Comparison of ENCODE assay signal across 9 cellular contexts in the genomic region with DNA sequence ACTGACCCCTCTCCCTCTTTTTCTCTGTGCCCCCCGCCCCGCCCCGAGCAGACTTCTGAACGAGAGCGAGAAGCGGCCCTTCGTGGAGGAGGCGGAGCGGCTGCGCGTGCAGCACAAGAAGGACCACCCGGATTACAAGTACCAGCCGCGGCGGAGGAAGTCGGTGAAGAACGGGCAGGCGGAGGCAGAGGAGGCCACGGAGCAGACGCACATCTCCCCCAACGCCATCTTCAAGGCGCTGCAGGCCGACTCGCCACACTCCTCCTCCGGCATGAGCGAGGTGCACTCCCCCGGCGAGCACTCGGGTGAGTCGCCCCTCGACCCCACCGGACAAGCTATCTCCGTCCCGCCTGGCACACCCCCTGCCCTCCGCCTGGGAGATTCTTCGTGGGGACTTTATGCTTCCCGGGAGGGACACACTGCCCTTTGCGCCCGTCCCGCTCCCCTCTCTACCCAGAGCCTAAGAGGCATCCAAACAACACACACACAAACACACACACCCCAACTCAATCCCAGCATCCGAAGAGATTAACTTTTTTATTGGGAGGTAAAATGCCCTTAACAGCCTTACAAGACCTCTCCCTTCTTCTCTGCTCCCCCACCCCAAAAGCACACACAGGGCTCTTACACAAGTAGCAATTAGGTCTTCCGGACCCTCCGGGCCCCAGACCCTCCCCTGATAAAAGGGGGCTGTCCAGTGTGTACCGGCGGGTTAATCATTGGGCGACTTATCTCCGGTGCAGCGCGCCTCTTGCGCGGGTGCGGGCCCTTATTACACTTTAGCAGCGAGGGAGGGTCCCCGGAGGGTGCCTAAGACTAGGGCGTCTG. TPM values are rescaled to one million over a fixed set of nuclear protein-coding genes. Genes with fewer than 3 reads are reported as not detected.
A peak's percentile ranks its signal among the peaks of the same experiment; 100 is the strongest.
DNase-seq lines count a peak whose midpoint lies in the region; ATAC-seq lines count a peak whose summit lies in the region.
"Had no signal": no experiment of that assay in that cellular context is flagged by ENCODE, and none has a peak within 500 bp of the region (broad histone marks: within the 10 kb centered on the region; RNA-seq: fewer than 3 reads in every experiment).

No MANE protein-coding gene starts in this region.

- ATAC-seq in GM18498 (IDR thresholded peaks at IDR 0.05; ENCODE audit: unreplicated experiment), result no peak

- peak overlapping the region; percentile 73 for H3K27ac Mint-ChIP-seq in activated CD4-positive, alpha-beta T cell treated with anti-CD3 and anti-CD28 coated beads, Interleukin-2, amount 10 ng/mL, durations not matched to agents 7 days and 5 days
- H3K27ac Mint-ChIP-seq in activated T-helper 1 cell treated with anti-CD3 and anti-CD28 coated beads, Interleukin-12 subunit alpha, Interleukin-12 subunit beta, Interleukin-2, Interleukin-4 antibody, amounts not matched to agents 30 ng/mL and 10 ng/mL and 1 ng/mL, durations not matched to agents 14 hours and 24 hours and 36 hours, result peak overlapping the region; percentile 50
- H3K27ac Mint-ChIP-seq: CD4-positive, CD25-positive, alpha-beta regulatory T cell had no signal

- peaks cover 4% of the 10 kb centered on the region for H3K36me3 Mint-ChIP-seq in activated CD4-positive, alpha-beta T cell treated with anti-CD3 and anti-CD28 coated beads, Interleukin-2, amount 10 ng/mL, durations not matched to agents 7 days and 5 days (ENCODE audit: low read depth)
- peaks cover 2% of the 10 kb centered on the region for H3K36me3 Mint-ChIP-seq in activated T-helper 1 cell treated with anti-CD3 and anti-CD28 coated beads, Interleukin-12 subunit alpha, Interleukin-12 subunit beta, Interleukin-2, Interleukin-4 antibody, amounts not matched to agents 30 ng/mL and 10 ng/mL and 1 ng/mL, durations not matched to agents 14 hours and 24 hours and 36 hours (ENCODE audit: low read depth)
- H3K36me3 Mint-ChIP-seq: CD4-positive, CD25-positive, alpha-beta regulatory T cell had no signal

- peak overlapping the region; percentile 74 for H3K27ac ChIP-seq in temporal lobe (ENCODE audit: low read depth, low read length)

- POLR2A ChIA-PET in activated CD4-positive, alpha-beta T cell treated with anti-CD3 and anti-CD28 coated beads, Interleukin-2, amount 10 ng/mL, durations not matched to agents 7 days and 5 days (lab: Charles Lee), result no interaction called here

- H3K4me1 Mint-ChIP-seq in activated CD4-positive, alpha-beta T cell treated with anti-CD3 and anti-CD28 coated beads, Interleukin-2, amount 10 ng/mL, durations not matched to agents 7 days and 5 days, result peaks cover 3% of the 10 kb centered on the region
- no peaks in the 10 kb centered on the region for H3K4me1 Mint-ChIP-seq in activated T-helper 1 cell treated with anti-CD3 and anti-CD28 coated beads, Interleukin-12 subunit alpha, Interleukin-12 subunit beta, Interleukin-2, Interleukin-4 antibody, amounts not matched to agents 30 ng/mL and 10 ng/mL and 1 ng/mL, durations not matched to agents 14 hours and 24 hours and 36 hours (ENCODE audit: low read depth)

- H3K27me3 Mint-ChIP-seq in activated CD4-positive, alpha-beta T cell treated with anti-CD3 and anti-CD28 coated beads, Interleukin-2, amount 10 ng/mL, durations not matched to agents 7 days and 5 days, result peaks cover 56% of the 10 kb centered on the region
- H3K27me3 Mint-ChIP-seq in activated T-helper 1 cell treated with anti-CD3 and anti-CD28 coated beads, Interleukin-12 subunit alpha, Interleukin-12 subunit beta, Interleukin-2, Interleukin-4 antibody, amounts not matched to agents 30 ng/mL and 10 ng/mL and 1 ng/mL, durations not matched to agents 14 hours and 24 hours and 36 hours (ENCODE audit: insufficient read depth), result peaks cover 47% of the 10 kb centered on the region

- peak overlapping the region; percentile 2 for H3K4me3 Mint-ChIP-seq in activated CD4-positive, alpha-beta T cell treated with anti-CD3 and anti-CD28 coated beads, Interleukin-2, amount 10 ng/mL, durations not matched to agents 7 days and 5 days
- no peak overlapping the region for H3K4me3 Mint-ChIP-seq in activated T-helper 1 cell treated with anti-CD3 and anti-CD28 coated beads, Interleukin-12 subunit alpha, Interleukin-12 subunit beta, Interleukin-2, Interleukin-4 antibody, amounts not matched to agents 30 ng/mL and 10 ng/mL and 1 ng/mL, durations not matched to agents 14 hours and 24 hours and 36 hours

- CTCF ChIA-PET in activated CD4-positive, alpha-beta T cell treated with anti-CD3 and anti-CD28 coated beads, Interleukin-2, amount 10 ng/mL, durations not matched to agents 7 days and 5 days (lab: Charles Lee), result no interaction called here

- DNase-seq in activated CD4-positive, alpha-beta T cell treated with anti-CD3 and anti-CD28 coated beads, Interleukin-2, amount 10 ng/mL, durations not matched to agents 7 days and 5 days, result no peak
- DNase-seq in activated CD4-positive, alpha-beta T cell treated with anti-CD3 and anti-CD28 coated beads, Interleukin-2, amount 50 U/mL, for 1 hour, result no peak
- no peak for DNase-seq in activated T-helper 1 cell treated with anti-CD3 and anti-CD28 coated beads, Interleukin-12 subunit alpha, Interleukin-12 subunit beta, Interleukin-2, Interleukin-4 antibody, amounts not matched to agents 30 ng/mL and 10 ng/mL and 1 ng/mL, durations not matched to agents 14 hours and 24 hours and 36 hours (ENCODE audit: low spot score)
- DNase-seq in iris pigment epithelial cell (ENCODE audit: low read depth) (peak; percentile 54), NCI-H1092 (lab: John Stamatoyannopoulos, UW) (no peak)
- no peak for DNase-seq in stimulated activated naive CD4-positive, alpha-beta T cell treated with Interleukin-2 at 50 U/mL for 16 hours (lab: John Stamatoyannopoulos, UW)
- DNase-seq: CD4-positive, CD25-positive, alpha-beta regulatory T cell had no signal

- H3K9me3 Mint-ChIP-seq in activated CD4-positive, alpha-beta T cell treated with anti-CD3 and anti-CD28 coated beads, Interleukin-2, amount 10 ng/mL, durations not matched to agents 7 days and 5 days, result no peaks in the 10 kb centered on the region
- no peaks in the 10 kb centered on the region for H3K9me3 Mint-ChIP-seq in activated T-helper 1 cell treated with anti-CD3 and anti-CD28 coated beads, Interleukin-12 subunit alpha, Interleukin-12 subunit beta, Interleukin-2, Interleukin-4 antibody, amounts not matched to agents 30 ng/mL and 10 ng/mL and 1 ng/mL, durations not matched to agents 14 hours and 24 hours and 36 hours

- intact Hi-C loops in activated T-helper 1 cell treated with anti-CD3 and anti-CD28 coated beads, Interleukin-12 subunit alpha, Interleukin-12 subunit beta, Interleukin-2, Interleukin-4 antibody, amounts not matched to agents 30 ng/mL and 10 ng/mL and 1 ng/mL, durations not matched to agents 14 hours and 24 hours and 36 hours (cut with micrococcal nuclease), result no loop called here

RNA-seq across cellular contexts. Expression of a gene that starts 2.1 kb away (rescaled TPM):
- not detected for total RNA-seq in activated CD4-positive, alpha-beta T cell treated with anti-CD3 and anti-CD28 coated beads, Interleukin-2, amount 10 ng/mL, durations not matched to agents 7 days and 5 days
- total RNA-seq in activated T-helper 1 cell treated with anti-CD3 and anti-CD28 coated beads, Interleukin-12 subunit alpha, Interleukin-12 subunit beta, Interleukin-2, Interleukin-4 antibody, amounts not matched to agents 30 ng/mL and 10 ng/mL and 1 ng/mL, durations not matched to agents 14 hours and 24 hours and 36 hours, result not detected in 2 replicates
- total RNA-seq in temporal lobe, result 20.7 TPM
- total RNA-seq: CD4-positive, CD25-positive, alpha-beta regulatory T cell had no signal

Comparison
In these comparisons a context has a peak if more than half of its experiments do, and no peak if none do; other contexts are left out.
1. RNA of a gene that starts 2.1 kb away (total RNA-seq): 20.7 TPM in temporal lobe (single experiment); not detected in activated CD4-positive, alpha-beta T cell treated with anti-CD3 and anti-CD28 coated beads, Interleukin-2, amount 10 ng/mL, durations not matched to agents 7 days and 5 days and not detected in activated T-helper 1 cell treated with anti-CD3 and anti-CD28 coated beads, Interleukin-12 subunit alpha, Interleukin-12 subunit beta, Interleukin-2, Interleukin-4 antibody, amounts not matched to agents 30 ng/mL and 10 ng/mL and 1 ng/mL, durations not matched to agents 14 hours and 24 hours and 36 hours; every median in the first group is over 10 times any median in the second.